In the genomic region with DNA sequence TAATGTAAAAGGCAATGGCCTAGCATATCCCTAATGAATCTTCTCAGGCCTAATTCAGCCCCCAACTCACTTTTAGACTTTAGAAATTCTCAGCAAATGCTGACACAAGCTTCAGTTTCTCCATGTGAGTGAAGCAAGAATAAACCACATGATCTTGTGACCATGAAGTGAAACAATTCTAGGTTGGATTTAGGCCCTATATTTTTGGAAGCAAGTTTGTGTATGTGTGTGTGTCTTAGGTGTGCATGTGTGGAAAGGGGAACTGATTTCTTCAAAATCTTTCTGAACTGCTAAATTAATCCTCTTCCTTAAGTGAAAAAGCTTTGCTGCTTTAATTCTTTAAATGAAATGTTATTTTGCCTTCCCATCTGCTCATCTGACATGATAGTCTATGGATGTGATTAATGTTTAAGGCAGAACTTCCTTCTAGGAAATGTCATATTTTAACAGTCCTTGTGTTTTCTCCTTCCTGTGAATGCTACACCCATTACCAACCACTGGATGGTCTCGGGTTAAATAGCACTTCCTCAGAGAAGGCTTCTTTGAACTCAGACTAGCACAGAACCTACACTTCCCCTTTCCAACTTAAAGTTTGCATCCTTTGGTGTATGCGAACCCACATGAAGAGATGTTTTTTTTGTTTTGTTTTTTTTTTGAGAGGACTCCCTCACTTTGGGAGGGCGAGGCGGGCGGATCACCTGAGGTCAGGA, we compare ENCODE assay signal across 8 cellular contexts. TPM values are rescaled to one million over a fixed set of nuclear protein-coding genes. Genes with fewer than 3 reads are reported as not detected.
DNase-seq lines count a peak whose midpoint lies in the region; ATAC-seq and TF ChIP-seq lines count a peak whose summit lies in the region.

No MANE protein-coding gene starts in this region.

- H3K27ac Mint-ChIP-seq in chondrocyte (ENCODE audit: unreplicated experiment): peak overlapping the region; percentile 62
- no peak overlapping the region for H3K27ac Mint-ChIP-seq in activated CD8-positive, alpha-beta T cell treated with anti-CD3 and anti-CD28 coated beads, Interleukin-2, amount 10 ng/mL, durations not matched to agents 7 days and 5 days

- DNase-seq in chondrocyte (ENCODE audit: low spot score) (no peak), NCI-H128 (lab: John Stamatoyannopoulos, UW; ENCODE audit: unreplicated experiment) (no peak), COLO668 (lab: John Stamatoyannopoulos, UW; ENCODE audit: unreplicated experiment) (no peak), epidermal melanocyte (ENCODE audit: insufficient read length, low spot score) (no peak)
- no peak for DNase-seq in activated CD8-positive, alpha-beta T cell treated with anti-CD3 and anti-CD28 coated beads, Interleukin-2, amount 10 ng/mL, durations not matched to agents 7 days and 5 days

- POLR2A ChIA-PET in activated CD8-positive, alpha-beta T cell treated with anti-CD3 and anti-CD28 coated beads, Interleukin-2, amount 10 ng/mL, durations not matched to agents 7 days and 5 days (lab: Charles Lee): no interaction called here

- CTCF ChIA-PET in activated CD8-positive, alpha-beta T cell treated with anti-CD3 and anti-CD28 coated beads, Interleukin-2, amount 10 ng/mL, durations not matched to agents 7 days and 5 days (lab: Charles Lee): no interaction called here

- H3K27ac ChIP-seq in skin epidermis: peak overlapping the region in 15 of 21 experiments; percentile 5 to 92 (median 75)

- no peaks in the 10 kb centered on the region for H3K36me3 Mint-ChIP-seq in chondrocyte (ENCODE audit: low read depth)
- H3K36me3 Mint-ChIP-seq in activated CD8-positive, alpha-beta T cell treated with anti-CD3 and anti-CD28 coated beads, Interleukin-2, amount 10 ng/mL, durations not matched to agents 7 days and 5 days (ENCODE audit: low read depth): no peaks in the 10 kb centered on the region

- peaks cover 25% of the 10 kb centered on the region for H3K4me1 Mint-ChIP-seq in chondrocyte (ENCODE audit: low read depth)
- peaks cover 18% of the 10 kb centered on the region for H3K4me1 Mint-ChIP-seq in activated CD8-positive, alpha-beta T cell treated with anti-CD3 and anti-CD28 coated beads, Interleukin-2, amount 10 ng/mL, durations not matched to agents 7 days and 5 days (ENCODE audit: low read depth)

- no peak overlapping the region for H3K4me3 ChIP-seq in skin epidermis

- no peaks in the 10 kb centered on the region for H3K27me3 Mint-ChIP-seq in chondrocyte (ENCODE audit: low read depth)
- H3K27me3 Mint-ChIP-seq in activated CD8-positive, alpha-beta T cell treated with anti-CD3 and anti-CD28 coated beads, Interleukin-2, amount 10 ng/mL, durations not matched to agents 7 days and 5 days (ENCODE audit: low read depth): peaks cover 17% of the 10 kb centered on the region

- peaks cover 10% of the 10 kb centered on the region for H3K9me3 Mint-ChIP-seq in chondrocyte (ENCODE audit: low read depth)
- H3K9me3 Mint-ChIP-seq in activated CD8-positive, alpha-beta T cell treated with anti-CD3 and anti-CD28 coated beads, Interleukin-2, amount 10 ng/mL, durations not matched to agents 7 days and 5 days (ENCODE audit: insufficient read depth): no peaks in the 10 kb centered on the region

- no peak overlapping the region for H3K4me3 Mint-ChIP-seq in chondrocyte (ENCODE audit: unreplicated experiment)
- no peak overlapping the region for H3K4me3 Mint-ChIP-seq in activated CD8-positive, alpha-beta T cell treated with anti-CD3 and anti-CD28 coated beads, Interleukin-2, amount 10 ng/mL, durations not matched to agents 7 days and 5 days

- no peak for TF ChIP-seq CTCF in chondrocyte (IDR thresholded peaks at IDR 0.05)

- ATAC-seq in GM19372 (IDR thresholded peaks at IDR 0.05; ENCODE audit: low read depth, unreplicated experiment) (peak; percentile 50), HG03175 (IDR thresholded peaks at IDR 0.05; ENCODE audit: unreplicated experiment) (peak; percentile 54)
- no peak for ATAC-seq in activated CD8-positive, alpha-beta T cell treated with anti-CD3 and anti-CD28 coated beads, Interleukin-2, amount 10 ng/mL, durations not matched to agents 7 days and 5 days

RNA-seq across cellular contexts. Expression of gene TMEM144, which starts 1.2 kb away (rescaled TPM):
- 2.6 to 4.1 TPM (median 3.0 TPM) in 3 replicates for total RNA-seq in chondrocyte
- total RNA-seq in activated CD8-positive, alpha-beta T cell treated with anti-CD3 and anti-CD28 coated beads, Interleukin-2, amount 10 ng/mL, durations not matched to agents 7 days and 5 days: not detected

RNA-seq across cellular contexts. Expression of gene GASK1B, which starts 36.3 kb away (rescaled TPM):
- total RNA-seq in chondrocyte: 36.2 to 139 TPM (median 37.6 TPM) in 3 replicates
- not detected for total RNA-seq in activated CD8-positive, alpha-beta T cell treated with anti-CD3 and anti-CD28 coated beads, Interleukin-2, amount 10 ng/mL, durations not matched to agents 7 days and 5 days

Comparison
In these comparisons a context has a peak if more than half of its experiments do, and no peak if none do; other contexts are left out.
1. RNA of gene GASK1B, which starts 36.3 kb away (total RNA-seq): 36.2 to 139 TPM in chondrocyte; not detected in activated CD8-positive, alpha-beta T cell treated with anti-CD3 and anti-CD28 coated beads, Interleukin-2, amount 10 ng/mL, durations not matched to agents 7 days and 5 days; every median in the first group is over 10 times any median in the second.